ENCODE assay signal across 8 cellular contexts in genomic region chr6:28838289-28838633, GRCh38.
DNase-seq lines count a peak whose midpoint lies in the region; ATAC-seq and TF ChIP-seq lines count a peak whose summit lies in the region.

No MANE protein-coding gene starts in this region.

- H3K4me1 ChIP-seq in ectodermal cell (ENCODE audit: control insufficient read depth, insufficient read depth, low read length), result no peaks in the 10 kb centered on the region

- DNase-seq in NCI-H526 treated with DMSO at 0.1 percent for 48 hours (lab: John Stamatoyannopoulos, UW), result peak; percentile 86
- DNase-seq in activated CD4-positive, alpha-beta T cell treated with anti-CD3 and anti-CD28 coated beads, Interleukin-2, amount 50 U/mL, for 48 hours, result peak; percentile 69 to 75
- peak; percentile 95 for DNase-seq in medulla oblongata (ENCODE audit: extremely low spot score)
- peak; percentile 43 to 69 (median 55) for DNase-seq in stimulated activated CD4-positive, alpha-beta T cell treated with anti-CD3 and anti-CD28 coated beads, TNF-alpha, amount 100 ng/mL, for 4 hours (ENCODE audit: low read depth in 3 of 3)

- peaks cover 24% of the 10 kb centered on the region for H3K27me3 ChIP-seq in ectodermal cell (ENCODE audit: control insufficient read depth, insufficient read depth, low read length, poor library complexity, severe bottlenecking)

- 0% methylated on average over 11 of the region's 11 CpGs for WGBS in ectodermal cell, 2 experiments

- no peaks in the 10 kb centered on the region for H3K36me3 ChIP-seq in ectodermal cell (ENCODE audit: control insufficient read depth, insufficient read depth, low read length)

- no peak for TF ChIP-seq CTCF in 22Rv1 (IDR thresholded peaks at IDR 0.05)

- peak; percentile 41 for ATAC-seq in GM18858 (IDR thresholded peaks at IDR 0.05; ENCODE audit: unreplicated experiment)
- ATAC-seq in HG03175 (IDR thresholded peaks at IDR 0.05; ENCODE audit: unreplicated experiment), result peak; percentile 65

- peak overlapping the region; percentile 99 for H3K4me3 ChIP-seq in ectodermal cell (ENCODE audit: insufficient read depth, low read depth, low read length)

- no peaks in the 10 kb centered on the region for H3K9me3 ChIP-seq in ectodermal cell (ENCODE audit: control insufficient read depth, low read length)

- H3K27ac ChIP-seq in 22Rv1 (peak overlapping the region; percentile 93), ectodermal cell (ENCODE audit: insufficient read depth, low read depth, low read length, poor library complexity, severe bottlenecking) (peak overlapping the region; percentile 77)

Comparison
In these comparisons a context has a peak if more than half of its experiments do, and no peak if none do; other contexts are left out.
1. Peak in every context shown above with its lines: DNase-seq, ATAC-seq, H3K4me3 ChIP-seq and H3K27ac ChIP-seq.